ENCODE assay signal across 11 cellular contexts in genomic region chr2:201798919-201799285, GRCh38. TPM values are rescaled to one million over a fixed set of nuclear protein-coding genes. Genes with fewer than 3 reads are reported as not detected.
DNase-seq lines count a peak whose midpoint lies in the region; FAIRE-seq and TF ChIP-seq lines count a peak whose summit lies in the region.
"Not testable (repeated sequence)": the region's sequence is repeated elsewhere in the genome, so short reads cannot be mapped to it uniquely, and the experiment has no call there.
"Had no signal": no experiment of that assay in that cellular context is flagged by ENCODE, and none has a peak within 500 bp of the region (broad histone marks: within the 10 kb centered on the region; RNA-seq: fewer than 3 reads in every experiment).

No MANE protein-coding gene starts in this region.

- intact Hi-C loops in A673 (cut with micrococcal nuclease; ENCODE audit: unreplicated experiment), result loop anchor here (5.0 kb wide), 3 partner anchors 38 to 258 kb away; no protein-coding TSS in a partner anchor

- not testable (repeated sequence) for H3K79me2 ChIP-seq in SK-N-SH (ENCODE audit: insufficient read depth)

- H3K4me1 Mint-ChIP-seq in HFFc6 (ENCODE audit: low read depth), result peaks cover 83% of the 10 kb centered on the region

- WGBS in SK-N-SH (ENCODE audit: low lambda C conversion rate), result 94% methylated on average over 2 of the region's 2 CpGs

- H3K4me1 ChIP-seq in A673 (ENCODE audit: insufficient read depth, low read length, poor library complexity, severe bottlenecking) (peaks cover 11% of the 10 kb centered on the region), SK-N-SH (ENCODE audit: control insufficient read depth in 1 of 2, insufficient read depth in 2 of 2, low read depth in 1 of 2, low read length in 1 of 2) (peaks cover 0 to 22% of the 10 kb centered on the region in 2 experiments; a peak in 2 of 4 replicates)
- not testable (repeated sequence) for H3K4me1 ChIP-seq in cardiac muscle cell (ENCODE audit: low read depth)

- not testable (repeated sequence) for H3K27me3 ChIP-seq in A673 (replicated peaks; ENCODE audit: insufficient read depth, low read depth, low read length, poor library complexity); SK-N-SH (ENCODE audit: insufficient read depth); bronchial epithelial cell (ENCODE audit: control insufficient read depth, insufficient read depth, low read length); cardiac muscle cell

- FAIRE-seq in bronchial epithelial cell (lab: Jason Lieb, UNC), result not testable (repeated sequence)

- CTCF ChIA-PET in A673 (lab: Charles Lee), result not testable (repeated sequence)
- CTCF ChIA-PET in SK-N-SH (lab: Yijun Ruan, JAX), result interaction anchor here (0.7 to 2.6 kb wide), 3 partner anchors 61 to 380 kb away, joined by 3 to 12 read pairs (median 9); no protein-coding TSS in a partner anchor

- H3K27ac Mint-ChIP-seq in HFFc6, result peak overlapping the region; percentile 97

- H3K9me3 Mint-ChIP-seq in HFFc6, result not testable (repeated sequence)

- H3K4me3 ChIP-seq in A673 (ENCODE audit: low read depth, low read length, poor library complexity, severe bottlenecking); SK-N-SH (ENCODE audit: low read depth in 2 of 2, low read length in 1 of 2); bronchial epithelial cell (ENCODE audit: low read depth, low read length); cardiac muscle cell: not testable (repeated sequence)

- H4K20me1 ChIP-seq in SK-N-SH (ENCODE audit: insufficient read depth), result not testable (repeated sequence)

- peak overlapping the region; percentile 55; the same call in 1 of the 2 replicates for H3K9ac ChIP-seq in SK-N-SH

- H3K4me3 Mint-ChIP-seq in HFFc6, result peak overlapping the region; percentile 66; the same call in 1 of the 2 replicates

- not testable (repeated sequence) for DNase-seq in A673 (ENCODE audit: low spot score); SK-N-SH
- DNase-seq in ELR (ENCODE audit: low read depth) (peak; percentile 67), HFFc6 (peak; percentile 49), NCI-H446 treated with DMSO at 0.1 percent for 48 hours (lab: John Stamatoyannopoulos, UW) (peak; percentile 32), bronchial epithelial cell (ENCODE audit: low read depth) (peak; percentile 30), cardiac muscle cell (ENCODE audit: low read depth in 1 of 2, low spot score in 1 of 2) (peak in 1 of 2 donors; percentile 38), non-pigmented ciliary epithelial cell (ENCODE audit: low read depth) (peak; percentile 43)

- not testable (repeated sequence) for H3K36me3 ChIP-seq in A673 (ENCODE audit: insufficient read depth, low read length, poor library complexity, severe bottlenecking); SK-N-SH (replicated peaks in 1 of 2; ENCODE audit: control insufficient read depth in 1 of 2, insufficient read depth in 2 of 2, low read length in 1 of 2); bronchial epithelial cell (ENCODE audit: control insufficient read depth, insufficient read depth, low read length); cardiac muscle cell

- TF ChIP-seq EP300 in SK-N-SH (IDR thresholded peaks at IDR 0.05; ENCODE audit: borderline replicate concordance in 1 of 2, low read depth in 1 of 2, low read length in 1 of 2), result not testable (repeated sequence)

- peak overlapping the region; percentile 43; the same call in 1 of the 2 replicates for H2AFZ ChIP-seq in SK-N-SH (ENCODE audit: low read depth)

- peak; percentile 71 for TF ChIP-seq RAD21 in SK-N-SH (IDR thresholded peaks at IDR 0.05; ENCODE audit: low read length)

- H3K36me3 Mint-ChIP-seq in HFFc6 (ENCODE audit: low read depth), result not testable (repeated sequence)

- H3K27ac ChIP-seq in A673 (ENCODE audit: low read depth, low read length, poor library complexity, severe bottlenecking); cardiac muscle cell: not testable (repeated sequence)
- peak overlapping the region; percentile 82 to 99; a peak in 3 of 4 replicates for H3K27ac ChIP-seq in SK-N-SH (ENCODE audit: low read depth in 2 of 2, low read length in 1 of 2)

- TF ChIP-seq CTCF in A673 (conservative IDR thresholded peaks at IDR 0.05; ENCODE audit: low read depth, low read length) (peak; percentile 55), HFFc6 (IDR thresholded peaks at IDR 0.05) (peak; percentile 72), SK-N-SH (IDR thresholded peaks at IDR 0.05) (peak; percentile 63), cardiac muscle cell (IDR thresholded peaks at IDR 0.05; ENCODE audit: low read depth, low read length) (peak; percentile 27)
- TF ChIP-seq CTCF in bronchial epithelial cell (IDR thresholded peaks at IDR 0.05; ENCODE audit: insufficient read depth, low read length, severe bottlenecking), result not testable (repeated sequence)

- not testable (repeated sequence) for H3K9me2 ChIP-seq in SK-N-SH

- H3F3A ChIP-seq in SK-N-SH (replicated peaks; ENCODE audit: insufficient read depth), result peaks cover 44% of the 10 kb centered on the region

- H3K27me3 Mint-ChIP-seq in HFFc6 (ENCODE audit: insufficient read depth), result not testable (repeated sequence)

- H3K4me2 ChIP-seq in SK-N-SH, result peak overlapping the region; percentile 53

- BruUV-seq in A673 (replicated peaks; lab: Mats Ljungman, UMichigan), result not testable (repeated sequence)

- H3K9me3 ChIP-seq in A673 (ENCODE audit: low read depth, low read length, poor library complexity, severe bottlenecking); SK-N-SH; cardiac muscle cell (ENCODE audit: low read depth): not testable (repeated sequence)

- POLR2A ChIA-PET in A673 (lab: Charles Lee; ENCODE audit: low non-redundant PET), result interaction anchor here (0.7 kb wide), 1 partner anchor 393 kb away, joined by 11 read pairs; no protein-coding TSS in a partner anchor
- POLR2A ChIA-PET in SK-N-SH (lab: Yijun Ruan, JAX), result not testable (repeated sequence)

TF ChIP-seq in SK-N-SH, 30 proteins besides CTCF, POLR2A, EP300 and RAD21:
- TF ChIP-seq SMC3 (IDR thresholded peaks at IDR 0.05; ENCODE audit: low read depth, low read length), result peak; percentile 53

RNA-seq across cellular contexts. Expression of gene CDK15, which starts 7.4 kb away (rescaled TPM):
- total RNA-seq in A673 (2021) (0.11 and 0.31 TPM in 2 replicates), bronchial epithelial cell (0.26 TPM in 1 of 2 replicates, not detected in the other), cardiac muscle cell (not detected in 2 replicates)
- 10 to 100 TPM; 21.7 to 59.8 (median 49.4) TPM for total RNA-seq in HFFc6 (2021; fragmentation: NEBNext Ultra II Directional; extraction: Animal tissue kit (Norgen Biotek cat#: 25700))
- polyA plus RNA-seq in SK-N-SH (2012; rRNA removed) (1.8 and 2.5 TPM in 2 replicates), cardiac muscle cell (not detected in 2 replicates)
- polyA plus RNA-seq in SK-N-SH (2012; cell fraction: cytosol; rRNA removed), result 2.3 and 2.4 TPM in 2 replicates
- polyA plus RNA-seq in SK-N-SH (2012; cell fraction: nucleus; rRNA removed), result 3.0 and 4.6 TPM in 2 replicates
- total RNA-seq: activated CD8-positive, alpha-beta T cell treated with anti-CD3 and anti-CD28 coated beads for 36 hours; HT-29; naive thymus-derived CD4-positive, alpha-beta T cell had no signal
- polyA plus RNA-seq: naive thymus-derived CD4-positive, alpha-beta T cell had no signal

RNA-seq across cellular contexts. Expression of gene ALS2, which starts 18.2 kb away (rescaled TPM):
- 40.8 and 56.1 TPM in 2 replicates for total RNA-seq in A673 (2021)
- 10 to 100 TPM; 44.8 to 54.0 (median 46.4) TPM for total RNA-seq in HFFc6 (2021; fragmentation: NEBNext Ultra II Directional; extraction: Animal tissue kit (Norgen Biotek cat#: 25700))
- 11.6 and 18.5 TPM in 2 replicates for polyA plus RNA-seq in SK-N-SH (2012; rRNA removed)
- 13.0 and 14.1 TPM in 2 replicates for polyA plus RNA-seq in SK-N-SH (2012; cell fraction: cytosol; rRNA removed)
- polyA plus RNA-seq in SK-N-SH (2012; cell fraction: nucleus; rRNA removed), result 13.8 and 26.9 TPM in 2 replicates
- 21.1 and 30.2 TPM in 2 replicates for total RNA-seq in bronchial epithelial cell
- total RNA-seq in cardiac muscle cell, result 19.4 and 24.2 TPM in 2 replicates
- polyA plus RNA-seq in cardiac muscle cell, result 12.1 and 17.0 TPM in 2 replicates

Comparison
In these comparisons a context has a peak if more than half of its experiments do, and no peak if none do; other contexts are left out.
1. RNA of gene CDK15, which starts 7.4 kb away (total RNA-seq): 21.7 to 59.8 TPM in HFFc6; 0.26 TPM in bronchial epithelial cell, 0.11 to 0.31 TPM in A673 and not detected in cardiac muscle cell; every median in the first group is over 10 times any median in the second.